Comparison of ENCODE assay signal across 13 cellular contexts in the genomic region with DNA sequence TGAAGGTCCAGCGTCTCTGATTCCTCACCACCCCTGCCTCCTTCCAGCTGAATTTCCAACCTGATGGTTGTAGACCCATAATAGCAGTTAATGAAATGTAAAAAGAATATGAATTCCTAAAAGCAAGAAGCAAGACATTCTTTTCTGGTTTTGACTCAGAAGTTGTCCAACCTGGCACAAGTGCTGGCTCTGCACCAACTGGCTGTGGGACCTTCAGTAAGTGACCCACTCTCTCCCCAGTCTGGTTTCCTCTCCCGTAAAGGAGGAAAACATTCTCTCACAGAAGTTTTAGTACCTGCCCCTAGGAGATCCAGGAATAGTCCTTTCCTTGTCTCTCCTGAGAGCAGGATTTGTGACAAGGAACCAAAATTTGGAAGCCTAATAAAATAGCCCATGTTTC.
DNase-seq lines count a peak whose midpoint lies in the region; FAIRE-seq and TF ChIP-seq lines count a peak whose summit lies in the region.
"Had no signal": no experiment of that assay in that cellular context is flagged by ENCODE, and none has a peak within 500 bp of the region (broad histone marks: within the 10 kb centered on the region; RNA-seq: fewer than 3 reads in every experiment).

No MANE protein-coding gene starts in this region.

- H3K27ac ChIP-seq in colonic mucosa: no peak overlapping the region
- H3K27ac ChIP-seq: suprapubic skin had no signal

- peak; percentile 68 for DNase-seq in LHCN-M2 (ENCODE audit: low read depth)
- peak; percentile 86 for DNase-seq in astrocyte of the hippocampus (ENCODE audit: low read depth, low spot score)
- peak; percentile 70 for DNase-seq in glomerular visceral epithelial cell (ENCODE audit: extremely low spot score)
- peak; percentile 79 for DNase-seq in urothelium cell line (ENCODE audit: low spot score)
- no peak for DNase-seq in NCI-H1694 treated with DMSO at 0.1 percent for 48 hours (lab: John Stamatoyannopoulos, UW)
- DNase-seq in NCI-H2171 treated with DMSO at 0.1 percent for 48 hours (lab: John Stamatoyannopoulos, UW): no peak
- DNase-seq in colonic mucosa: no peak
- DNase-seq: activated CD4-positive, alpha-beta T cell treated with anti-CD3 and anti-CD28 coated beads, Interleukin-2, amount 50 U/mL, for 48 hours; central memory CD4-positive, alpha-beta T cell; left colon; NCI-H345; T-helper 2 cell had no signal

- no peak for TF ChIP-seq CTCF in colonic mucosa (IDR thresholded peaks at IDR 0.05)

- H3K9me3 ChIP-seq in colonic mucosa: no peaks in the 10 kb centered on the region
- H3K9me3 ChIP-seq: suprapubic skin had no signal

- no peaks in the 10 kb centered on the region for H3K4me1 ChIP-seq in colonic mucosa
- H3K4me1 ChIP-seq: suprapubic skin had no signal

- no peaks in the 10 kb centered on the region for H3K27me3 ChIP-seq in colonic mucosa
- H3K27me3 ChIP-seq: suprapubic skin had no signal

- intact Hi-C loops in colonic mucosa (cut with DNase I): no loop called here

- no peaks in the 10 kb centered on the region for H3K36me3 ChIP-seq in colonic mucosa
- H3K36me3 ChIP-seq: suprapubic skin had no signal

- no peak overlapping the region for H3K4me3 ChIP-seq in colonic mucosa
- H3K4me3 ChIP-seq: suprapubic skin had no signal

- no peak for FAIRE-seq in urothelium cell line (lab: Jason Lieb, UNC)

- H3K9ac ChIP-seq in colonic mucosa (ENCODE audit: low read depth in 2 of 2, low read length in 2 of 2): no peak overlapping the region

Comparison
In these comparisons a context has a peak if more than half of its experiments do, and no peak if none do; other contexts are left out.
1. DNase-seq: peak in LHCN-M2 (single experiment), astrocyte of the hippocampus (single experiment), glomerular visceral epithelial cell (single experiment) and urothelium cell line (single experiment); none in NCI-H1694 treated with DMSO at 0.1 percent for 48 hours (single experiment), NCI-H2171 treated with DMSO at 0.1 percent for 48 hours (single experiment) and colonic mucosa (single experiment).